17 cellular contexts compared by ENCODE assay signal in genomic region chr17:44192750-44193149, GRCh38. TPM values are rescaled to one million over a fixed set of nuclear protein-coding genes. Genes with fewer than 3 reads are reported as not detected.
DNase-seq lines count a peak whose midpoint lies in the region; ATAC-seq, FAIRE-seq and TF ChIP-seq lines count a peak whose summit lies in the region.
"Had no signal": no experiment of that assay in that cellular context is flagged by ENCODE, and none has a peak within 500 bp of the region (broad histone marks: within the 10 kb centered on the region; RNA-seq: fewer than 3 reads in every experiment).

No MANE protein-coding gene starts in this region.

- H2AFZ ChIP-seq in neuronal stem cell (ENCODE audit: low read length) = no peak overlapping the region

- H3K23ac ChIP-seq in neuronal stem cell (ENCODE audit: low read depth, low read length, poor library complexity) = peak overlapping the region; percentile 46

- no peak for TF ChIP-seq EP300 in A549 (IDR thresholded peaks at IDR 0.05)

- no peak overlapping the region for H3K14ac ChIP-seq in neuronal stem cell (ENCODE audit: low read length)

- TF ChIP-seq RAD21 in A549 (conservative IDR thresholded peaks at IDR 0.05 in 1 of 2, IDR thresholded peaks at IDR 0.05 in 1 of 2) = no peak

- 98% methylated on average over 5 of the region's 5 CpGs for WGBS in A549 (ENCODE audit: missing lambda C conversion rate)
- WGBS in neuronal stem cell (ENCODE audit: extremely low coverage in 2 of 2, insufficient read length in 2 of 2, insufficient replicate concordance in 1 of 2), 2 donors = no CpG with 5 or more reads among the region's 5 CpGs
- WGBS in body of pancreas, 2 donors = 73 to 82% methylated on average over 2 to 5 of the region's 5 CpGs

- H3K4me3 ChIP-seq in A549 = no peak overlapping the region
- H3K4me3 ChIP-seq in HEK293 (ENCODE audit: low read depth, low read length) = no peak overlapping the region
- no peak overlapping the region for H3K4me3 ChIP-seq in colonic mucosa
- no peak overlapping the region for H3K4me3 ChIP-seq in neuronal stem cell (ENCODE audit: low read length in 2 of 2)
- H3K4me3 ChIP-seq in body of pancreas = no peak overlapping the region

- H3K4me2 ChIP-seq in A549 = no peak overlapping the region
- H3K4me2 ChIP-seq in neuronal stem cell (ENCODE audit: insufficient read depth, low read length, poor library complexity, severe bottlenecking) = no peak overlapping the region

- H3K4me1 ChIP-seq in A549 (peaks cover 20% of the 10 kb centered on the region), HEK293 (ENCODE audit: control insufficient read depth, insufficient read depth, low read length) (no peaks in the 10 kb centered on the region), colonic mucosa (peaks cover 20% of the 10 kb centered on the region), neuronal stem cell (ENCODE audit: control insufficient read depth in 2 of 2, insufficient read depth in 1 of 2, low read depth in 1 of 2, low read length in 2 of 2) (peaks cover 0 to 4% of the 10 kb centered on the region in 2 donors), body of pancreas (peaks cover 14% of the 10 kb centered on the region)

- no peak overlapping the region for H4K8ac ChIP-seq in neuronal stem cell (ENCODE audit: low read depth, low read length)

- FAIRE-seq in A549 (lab: Jason Lieb, UNC) = no peak
- FAIRE-seq: H54 had no signal

- H3K27ac ChIP-seq in A549 (peak overlapping the region in 1 of 2 experiments; percentile 78; a peak in 3 of 6 replicates), HEK293 (ENCODE audit: extremely low read depth, low read depth, low read length) (peak overlapping the region; percentile 71), colonic mucosa (peak overlapping the region; percentile 30), neuronal stem cell (replicated peaks; ENCODE audit: low read length) (peak overlapping the region; percentile 10), body of pancreas (no peak overlapping the region)

- H3K36me3 ChIP-seq in HEK293 (ENCODE audit: control insufficient read depth in 2 of 2, insufficient read depth in 1 of 2, low read length in 2 of 2) (peaks cover 11 to 82% of the 10 kb centered on the region in 2 experiments; a peak in 2 of 3 replicates), colonic mucosa (peaks cover 10% of the 10 kb centered on the region), neuronal stem cell (replicated peaks in 1 of 2; ENCODE audit: control insufficient read depth in 2 of 2, insufficient read depth in 2 of 2, low read length in 2 of 2) (peaks cover 51 to 81% of the 10 kb centered on the region in 2 donors), body of pancreas (replicated peaks in 1 of 2; ENCODE audit: insufficient read depth in 1 of 2, low read depth in 2 of 2) (peaks cover 4 to 8% of the 10 kb centered on the region in 2 donors)

- no peak overlapping the region for H3K4ac ChIP-seq in neuronal stem cell (ENCODE audit: low read length)

- no peak for DNase-seq in A549 (ENCODE audit: low read depth in 1 of 2, low spot score in 1 of 2)
- no peak for DNase-seq in colonic mucosa
- DNase-seq in neuronal stem cell (ENCODE audit: low spot score) = no peak
- no peak for DNase-seq in EL
- DNase-seq in body of pancreas = no peak
- DNase-seq in NCI-H2196 treated with DMSO at 0.1 percent for 48 hours (lab: John Stamatoyannopoulos, UW; ENCODE audit: unreplicated experiment) = no peak
- DNase-seq in amygdala (lab: John Stamatoyannopoulos, UW) = no peak
- DNase-seq: activated T-cell treated with anti-CD3 and anti-CD28 coated beads, Interleukin-2, amount 50 U/mL, for 1 hour; glutamatergic neuron; Karpas-422; kidney glomerular epithelial cell; NCI-H2081 treated with DMSO at 0.1 percent for 48 hours; stimulated activated CD4-positive, alpha-beta T cell treated with anti-CD3 and anti-CD28 coated beads, Interleukin-12 subunit alpha, Interleukin-12 subunit beta, amount 100 ng/mL, for 4 hours; WERI-Rb-1 had no signal

- H2AK5ac ChIP-seq in neuronal stem cell (ENCODE audit: low read depth, low read length) = no peak overlapping the region

- no peak overlapping the region for H2BK12ac ChIP-seq in neuronal stem cell (ENCODE audit: low read length)

- no peak overlapping the region for H2BK15ac ChIP-seq in neuronal stem cell (ENCODE audit: low read length)

- H3K79me1 ChIP-seq in neuronal stem cell (ENCODE audit: low read depth, low read length) = peaks cover 14% of the 10 kb centered on the region

- POLR2A ChIA-PET in A549 (lab: Yijun Ruan, JAX) (no interaction called here), HEK293 (lab: Yijun Ruan, JAX) (interaction anchor here (2.0 to 2.3 kb wide), 2 partner anchors 29 to 125 kb away, joined by 7 to 9 read pairs; no protein-coding TSS in a partner anchor)

- ATAC-seq in A549 (peak; percentile 7; a peak in 3 of 6 replicates), body of pancreas (no peak)

- intact Hi-C loops in colonic mucosa (cut with DNase I) (no loop called here), body of pancreas (cut with DNase I) (no loop called here)

- no peak overlapping the region for H2BK120ac ChIP-seq in neuronal stem cell (ENCODE audit: low read depth, low read length)

- no peaks in the 10 kb centered on the region for H3K9me3 ChIP-seq in A549
- H3K9me3 ChIP-seq in HEK293 (ENCODE audit: control insufficient read depth, insufficient read depth, low read depth, low read length) = no peaks in the 10 kb centered on the region
- H3K9me3 ChIP-seq in colonic mucosa = no peaks in the 10 kb centered on the region
- H3K9me3 ChIP-seq in neuronal stem cell (replicated peaks in 1 of 2; ENCODE audit: control insufficient read depth in 2 of 2, insufficient read depth in 1 of 2, low read depth in 1 of 2, low read length in 2 of 2) = no peaks in the 10 kb centered on the region
- no peaks in the 10 kb centered on the region for H3K9me3 ChIP-seq in body of pancreas

- H3K18ac ChIP-seq in neuronal stem cell (ENCODE audit: low read length) = no peak overlapping the region

- CTCF ChIA-PET in A549 (lab: Yijun Ruan, JAX) (interaction anchor here (0.9 to 7.8 kb wide), 2 partner anchors 19 to 26 kb away, joined by 4 to 61 read pairs; partner anchors contain the start of gene UBTF), HEK293 (lab: Yijun Ruan, JAX) (no interaction called here)

- TF ChIP-seq POLR2A in A549 (IDR thresholded peaks at IDR 0.05; ENCODE audit: low read length) = no peak
- TF ChIP-seq POLR2A in body of pancreas (IDR thresholded peaks at IDR 0.05) = no peak

- no peaks in the 10 kb centered on the region for H3K27me3 ChIP-seq in colonic mucosa
- H3K27me3 ChIP-seq in neuronal stem cell (ENCODE audit: control insufficient read depth in 3 of 3, insufficient read depth in 3 of 3, low read depth in 1 of 3, low read length in 3 of 3) = no peaks in the 10 kb centered on the region
- no peaks in the 10 kb centered on the region for H3K27me3 ChIP-seq in body of pancreas

- no peak overlapping the region for H2BK5ac ChIP-seq in neuronal stem cell (ENCODE audit: low read length)

- TF ChIP-seq CTCF in A549 (IDR thresholded peaks at IDR 0.05) = no peak
- no peak for TF ChIP-seq CTCF in HEK293 (tag by site-specific recombination; IDR thresholded peaks at IDR 0.05)
- no peak for TF ChIP-seq CTCF in colonic mucosa (IDR thresholded peaks at IDR 0.05)
- no peak for TF ChIP-seq CTCF in body of pancreas (IDR thresholded peaks at IDR 0.05)

- peak overlapping the region; percentile 79 for H4K91ac ChIP-seq in neuronal stem cell (ENCODE audit: low read depth, low read length, poor library complexity)

- H3K9ac ChIP-seq in colonic mucosa (ENCODE audit: low read depth in 2 of 2, low read length in 2 of 2) = peak overlapping the region; percentile 0 to 58
- no peak overlapping the region for H3K9ac ChIP-seq in neuronal stem cell (ENCODE audit: low read depth, low read length, poor library complexity)

RNA-seq across cellular contexts. Expression of gene TMUB2, which starts 6.0 kb away (rescaled TPM):
- polyA plus RNA-seq in A549 (2011; rRNA removed) (36.2 and 43.3 TPM in 2 replicates), A549 (2017; fragmentation: RNase III; extraction: RNeasy Plus Mini Kit Qiagen cat#74134 plus additional on column Dnase treatment) (37.6 to 44.4 TPM (median 42.0 TPM) in 3 replicates)
- polyA plus RNA-seq in A549 (2012; cell fraction: cytosol; rRNA removed) = 37.3 and 45.4 TPM in 2 replicates
- polyA plus RNA-seq in A549 (2012; cell fraction: nucleus; rRNA removed) = 104 and 115 TPM in 2 replicates
- 29.9 and 32.2 TPM in 2 replicates for polyA minus RNA-seq in A549 (2011; rRNA and poly(A)+ RNA removed)
- total RNA-seq in colonic mucosa (10 to 100 TPM; 37.0 to 44.5 TPM), body of pancreas (10 to 100 TPM; 22.6 to 31.0 TPM)
- polyA plus RNA-seq in neuronal stem cell (2013, experiment 1 of 2) = 22.0 TPM
- polyA plus RNA-seq in neuronal stem cell (2013, experiment 2 of 2) = 22.0 TPM

RNA-seq across cellular contexts. Expression of gene ATXN7L3, which starts 6.9 kb away (rescaled TPM):
- polyA plus RNA-seq in A549 (2011; rRNA removed) (65.7 and 72.7 TPM in 2 replicates), A549 (2017; fragmentation: RNase III; extraction: RNeasy Plus Mini Kit Qiagen cat#74134 plus additional on column Dnase treatment) (54.0 to 66.2 TPM (median 60.5 TPM) in 3 replicates)
- polyA plus RNA-seq in A549 (2012; cell fraction: cytosol; rRNA removed) = 39.3 and 52.4 TPM in 2 replicates
- 84.7 and 105 TPM in 2 replicates for polyA plus RNA-seq in A549 (2012; cell fraction: nucleus; rRNA removed)
- polyA minus RNA-seq in A549 (2011; rRNA and poly(A)+ RNA removed) = 67.2 and 79.1 TPM in 2 replicates
- total RNA-seq in colonic mucosa (10 to 100 TPM; 65.9 to 77.3 TPM), body of pancreas (10 to 100 TPM; 21.0 to 37.6 TPM)
- 45.0 TPM for polyA plus RNA-seq in neuronal stem cell (2013, experiment 1 of 2)
- polyA plus RNA-seq in neuronal stem cell (2013, experiment 2 of 2) = 44.5 TPM

RNA-seq across cellular contexts. Expression of gene ASB16, which starts 22.2 kb away (rescaled TPM):
- polyA plus RNA-seq in A549 (2011; rRNA removed) (0.05 TPM in 1 of 2 replicates, not detected in the other), A549 (2017; fragmentation: RNase III; extraction: RNeasy Plus Mini Kit Qiagen cat#74134 plus additional on column Dnase treatment) (0.12 to 0.16 TPM (median 0.15 TPM) in 3 replicates)
- polyA plus RNA-seq in A549 (2012; cell fraction: cytosol; rRNA removed) = 0.04 and 0.06 TPM in 2 replicates
- polyA plus RNA-seq in A549 (2012; cell fraction: nucleus; rRNA removed) = 0.67 and 0.69 TPM in 2 replicates
- polyA minus RNA-seq in A549 (2011; rRNA and poly(A)+ RNA removed) = not detected in 2 replicates
- total RNA-seq in colonic mucosa (under 1 TPM in 1 of 2 donors, not detected in 1; 0.32 TPM), body of pancreas (10 to 100 TPM in 1 of 2 donors, 1 to 10 TPM in 1; 3.9 to 10.5 TPM)
- polyA plus RNA-seq in neuronal stem cell (2013, experiment 1 of 2) = 0.13 TPM
- polyA plus RNA-seq in neuronal stem cell (2013, experiment 2 of 2) = 0.07 TPM
- total RNA-seq: Daoy had no signal

RNA-seq across cellular contexts. Expression of gene UBTF, which starts 26.7 kb away (rescaled TPM):
- 39.8 and 44.0 TPM in 2 replicates for polyA plus RNA-seq in A549 (2011; rRNA removed)
- 37.0 and 41.6 TPM in 2 replicates for polyA plus RNA-seq in A549 (2012; cell fraction: cytosol; rRNA removed)
- 36.1 and 47.3 TPM in 2 replicates for polyA plus RNA-seq in A549 (2012; cell fraction: nucleus; rRNA removed)
- polyA plus RNA-seq in A549 (2017; fragmentation: RNase III; extraction: RNeasy Plus Mini Kit Qiagen cat#74134 plus additional on column Dnase treatment) = 75.0 to 76.2 TPM (median 75.5 TPM) in 3 replicates
- polyA minus RNA-seq in A549 (2011; rRNA and poly(A)+ RNA removed) = 28.2 and 29.7 TPM in 2 replicates
- 10 to 100 TPM; 44.7 to 84.1 TPM for total RNA-seq in colonic mucosa
- polyA plus RNA-seq in neuronal stem cell (2013, experiment 1 of 2) = 26.7 TPM
- 27.4 TPM for polyA plus RNA-seq in neuronal stem cell (2013, experiment 2 of 2)
- 10 to 100 TPM; 43.8 to 73.8 TPM for total RNA-seq in body of pancreas

RNA-seq across cellular contexts. Expression of gene HROB, which starts 51.0 kb away (rescaled TPM):
- polyA plus RNA-seq in A549 (2011; rRNA removed) = 5.4 and 5.6 TPM in 2 replicates
- polyA plus RNA-seq in A549 (2012; cell fraction: cytosol; rRNA removed) = 8.2 and 11.1 TPM in 2 replicates
- 23.5 and 24.0 TPM in 2 replicates for polyA plus RNA-seq in A549 (2012; cell fraction: nucleus; rRNA removed)
- polyA plus RNA-seq in A549 (2017; fragmentation: RNase III; extraction: RNeasy Plus Mini Kit Qiagen cat#74134 plus additional on column Dnase treatment) = 6.0 to 7.1 TPM (median 6.8 TPM) in 3 replicates
- polyA minus RNA-seq in A549 (2011; rRNA and poly(A)+ RNA removed) = 16.0 and 16.7 TPM in 2 replicates
- 10 to 100 TPM in 1 of 2 donors, 1 to 10 TPM in 1; 2.7 to 11.5 TPM for total RNA-seq in colonic mucosa
- polyA plus RNA-seq in neuronal stem cell (2013, experiment 1 of 2) = 7.6 TPM
- polyA plus RNA-seq in neuronal stem cell (2013, experiment 2 of 2) = 7.8 TPM
- total RNA-seq in body of pancreas = under 1 TPM; 0.26 to 0.99 TPM

Comparison
In these comparisons a context has a peak if more than half of its experiments do, and no peak if none do; other contexts are left out.
1. H3K27ac ChIP-seq: peak in HEK293 (single experiment), colonic mucosa (single experiment) and neuronal stem cell (single experiment); none in body of pancreas (0 of 4).